ENCODE assay signal across 9 cellular contexts in genomic region chr5:89930591-89931383, GRCh38.
A peak's percentile ranks its signal among the peaks of the same experiment; 100 is the strongest.
DNase-seq lines count a peak whose midpoint lies in the region; ATAC-seq and TF ChIP-seq lines count a peak whose summit lies in the region.
"Had no signal": no experiment of that assay in that cellular context is flagged by ENCODE, and none has a peak within 500 bp of the region (broad histone marks: within the 10 kb centered on the region; RNA-seq: fewer than 3 reads in every experiment).

No MANE protein-coding gene starts in this region.

- BruUV-seq in Panc1 (replicated peaks; lab: Mats Ljungman, UMichigan), result no TSS peak

- POLR2A ChIA-PET in Panc1 (lab: Charles Lee), result no interaction called here

- no peak for TF ChIP-seq EP300 in tibial nerve (IDR thresholded peaks at IDR 0.05)

- no peaks in the 10 kb centered on the region for H3K27me3 ChIP-seq in Panc1 (ENCODE audit: control insufficient read depth, insufficient read depth, low read length)
- H3K27me3 ChIP-seq in tibial nerve, result no peaks in the 10 kb centered on the region
- H3K27me3 ChIP-seq in uterus, result no peaks in the 10 kb centered on the region

- H3K27ac ChIP-seq in Panc1 (ENCODE audit: low read length) (peak overlapping the region; percentile 75), tibial nerve (no peak overlapping the region), uterus (no peak overlapping the region)
- H3K27ac ChIP-seq: PC-9 had no signal

- TF ChIP-seq CTCF in Panc1 (IDR thresholded peaks at IDR 0.05) (no peak), tibial nerve (IDR thresholded peaks at IDR 0.05) (no peak), uterus (IDR thresholded peaks at IDR 0.05) (no peak)

- CTCF ChIA-PET in Panc1 (lab: Charles Lee), result no interaction called here

- H3K36me3 ChIP-seq in Panc1 (ENCODE audit: control insufficient read depth, insufficient read depth, low read length) (no peaks in the 10 kb centered on the region), tibial nerve (no peaks in the 10 kb centered on the region), uterus (no peaks in the 10 kb centered on the region)

- in situ Hi-C loops in Panc1 (cut with HindIII; ENCODE audit: low pct_unique_long_range_greater_than_20kb, low sequenced_read_pairs), result no loop called here

- 11 to 16% methylated on average over 5 of the region's 5 CpGs for WGBS in tibial nerve, 2 donors

- DNase-seq in Panc1 (ENCODE audit: low read depth, low spot score) (peak; percentile 74), kidney glomerular epithelial cell (lab: John Stamatoyannopoulos, UW) (peak; percentile 74), tibial nerve (ENCODE audit: low spot score in 2 of 2) (no peak), uterus (no peak), NCI-H2107 (lab: John Stamatoyannopoulos, UW) (no peak)
- DNase-seq in activated naive CD4-positive, alpha-beta T cell treated with anti-CD3 and anti-CD28 coated beads, Interleukin-2, amount 50 U/mL, for 16 hours, result no peak

- peaks cover 11% of the 10 kb centered on the region; the same call in 1 of the 2 replicates for H3K4me1 ChIP-seq in Panc1 (ENCODE audit: control insufficient read depth, insufficient read depth, low read length)
- peaks cover 0 to 16% (median 0%) of the 10 kb centered on the region in 4 donors for H3K4me1 ChIP-seq in tibial nerve
- no peaks in the 10 kb centered on the region for H3K4me1 ChIP-seq in uterus

- H3K9me3 ChIP-seq in Panc1 (ENCODE audit: control insufficient read depth, insufficient read depth, low read depth, low read length) (no peaks in the 10 kb centered on the region; the same call in 1 of the 2 replicates), tibial nerve (no peaks in the 10 kb centered on the region), uterus (no peaks in the 10 kb centered on the region)

- H3K4me3 ChIP-seq in Panc1 (ENCODE audit: low read depth in 2 of 2, low read length in 2 of 2) (no peak overlapping the region), tibial nerve (no peak overlapping the region), uterus (no peak overlapping the region)
- H3K4me3 ChIP-seq: PC-9 had no signal

- intact Hi-C loops in Panc1 (cut with micrococcal nuclease; ENCODE audit: unreplicated experiment), result no loop called here
- intact Hi-C loops in uterus (cut with DNase I; ENCODE audit: low total_unique reads), result no loop called here

- TF ChIP-seq POLR2A in GM18505 (IDR thresholded peaks at IDR 0.05; ENCODE audit: borderline replicate concordance, extremely low read depth, insufficient read depth, insufficient read length), result no peak
- TF ChIP-seq POLR2A in tibial nerve (IDR thresholded peaks at IDR 0.05), result no peak
- no peak for TF ChIP-seq POLR2A in uterus (IDR thresholded peaks at IDR 0.05)

- ATAC-seq in GM18505 (IDR thresholded peaks at IDR 0.05; ENCODE audit: unreplicated experiment) (peak; percentile 89), HG02798 (IDR thresholded peaks at IDR 0.05; ENCODE audit: poor library complexity, unreplicated experiment) (peak; percentile 86), Panc1 (peak; percentile 91)

Comparison
In these comparisons a context has a peak if more than half of its experiments do, and no peak if none do; other contexts are left out.
1. DNase-seq: peak in Panc1 (single experiment) and kidney glomerular epithelial cell (single experiment); none in tibial nerve (0 of 2), activated naive CD4-positive, alpha-beta T cell treated with anti-CD3 and anti-CD28 coated beads, Interleukin-2, amount 50 U/mL, for 16 hours (single experiment), uterus (0 of 2) and NCI-H2107 (single experiment).
2. Peak in every context shown above with its lines, with median percentiles within 50 percentile points of each other: ATAC-seq.